In genomic region chr9:108543251-108543768, GRCh38 we compare ENCODE assay signal across 1 cellular context.
TF ChIP-seq lines count a peak whose summit lies in the region.

No MANE protein-coding gene starts in this region.

TF ChIP-seq in HEK293, 187 proteins besides CTCF, POLR2A, EP300 and RAD21 (continued from another document):
- TF ChIP-seq PRDM4 (tag by site-specific recombination; IDR thresholded peaks at IDR 0.05) (no peak), KLF10 (tag by site-specific recombination; IDR thresholded peaks at IDR 0.05) (no peak), ZNF311 (tag by site-specific recombination; IDR thresholded peaks at IDR 0.05; ENCODE audit: borderline replicate concordance) (no peak), ZSCAN23 (tag by site-specific recombination; IDR thresholded peaks at IDR 0.05) (no peak)
